In genomic region chr15:52162876-52163275, GRCh38 we compare ENCODE assay signal across 19 cellular contexts. TPM values are rescaled to one million over a fixed set of nuclear protein-coding genes. Genes with fewer than 3 reads are reported as not detected.
"Had no signal": no experiment of that assay in that cellular context is flagged by ENCODE, and none has a peak within 500 bp of the region (broad histone marks: within the 10 kb centered on the region; RNA-seq: fewer than 3 reads in every experiment).

No MANE protein-coding gene starts in this region.

- H3K4me3 Mint-ChIP-seq: naive thymus-derived CD4-positive, alpha-beta T cell; nephron progenitor cell; stimulated activated effector memory CD8-positive, alpha-beta T cell treated with anti-CD3 and anti-CD28 coated beads, Interleukin-12 subunit alpha, Interleukin-12 subunit beta, amount 100 ng/mL, for 72 hours had no signal

- H3K4me1 ChIP-seq: colonic mucosa, heart left ventricle, sigmoid colon, suprapubic skin, tibial artery, upper lobe of left lung had no signal

- H3K9me3 ChIP-seq: colonic mucosa, heart left ventricle, neutrophil, right atrium auricular region, suprapubic skin, upper lobe of left lung had no signal

- H3K36me3 ChIP-seq: colonic mucosa, neutrophil had no signal

- H3K9me3 Mint-ChIP-seq: naive thymus-derived CD4-positive, alpha-beta T cell; nephron progenitor cell; stimulated activated effector memory CD8-positive, alpha-beta T cell treated with anti-CD3 and anti-CD28 coated beads, Interleukin-12 subunit alpha, Interleukin-12 subunit beta, amount 100 ng/mL, for 72 hours had no signal

- H3K27ac ChIP-seq: colonic mucosa, heart left ventricle, neutrophil, right atrium auricular region, sigmoid colon, suprapubic skin, tibial artery, upper lobe of left lung had no signal

- DNase-seq: cerebellar nuclear complex; colonic mucosa; foreskin melanocyte; heart left ventricle; hippocampal formation; left colon; naive thymus-derived CD4-positive, alpha-beta T cell; sigmoid colon; tibial artery; upper lobe of left lung had no signal

- H3K4me3 ChIP-seq: colonic mucosa, heart left ventricle, right atrium auricular region, sigmoid colon, suprapubic skin, tibial artery, upper lobe of left lung had no signal

- H3K27me3 ChIP-seq: colonic mucosa, heart left ventricle, neutrophil, right atrium auricular region, sigmoid colon, suprapubic skin, tibial artery, upper lobe of left lung had no signal

- ATAC-seq: heart left ventricle; left colon; naive thymus-derived CD4-positive, alpha-beta T cell; stimulated activated effector memory CD8-positive, alpha-beta T cell treated with anti-CD3 and anti-CD28 coated beads, Interleukin-12 subunit alpha, Interleukin-12 subunit beta, amount 100 ng/mL, for 72 hours; stimulated activated naive CD8-positive, alpha-beta T cell treated with anti-CD3 and anti-CD28 coated beads, Interleukin-15, Interleukin-2, amounts not matched to agents 100 U/mL and 50 U/mL, for 24 hours had no signal

- H3K27ac Mint-ChIP-seq: naive thymus-derived CD4-positive, alpha-beta T cell; nephron progenitor cell; stimulated activated effector memory CD8-positive, alpha-beta T cell treated with anti-CD3 and anti-CD28 coated beads, Interleukin-12 subunit alpha, Interleukin-12 subunit beta, amount 100 ng/mL, for 72 hours had no signal

RNA-seq across cellular contexts. Expression of gene BCL2L10, which starts 50.3 kb away (rescaled TPM):
- total RNA-seq: kidney epithelial cell, mononuclear cell, osteoblast had no signal
- polyA plus RNA-seq: heart left ventricle; naive thymus-derived CD4-positive, alpha-beta T cell had no signal
